Comparison of ENCODE assay signal across 1 cellular context in genomic region chr7:128361463-128362441, GRCh38.
TF ChIP-seq lines count a peak whose summit lies in the region.

TSS of gene PRRT4 (minus strand) at chr7:128361690.

TF ChIP-seq in GM23338, 12 proteins besides CTCF, POLR2A, EP300 and RAD21 (continued from another document):
- TF ChIP-seq, protein P1, sequence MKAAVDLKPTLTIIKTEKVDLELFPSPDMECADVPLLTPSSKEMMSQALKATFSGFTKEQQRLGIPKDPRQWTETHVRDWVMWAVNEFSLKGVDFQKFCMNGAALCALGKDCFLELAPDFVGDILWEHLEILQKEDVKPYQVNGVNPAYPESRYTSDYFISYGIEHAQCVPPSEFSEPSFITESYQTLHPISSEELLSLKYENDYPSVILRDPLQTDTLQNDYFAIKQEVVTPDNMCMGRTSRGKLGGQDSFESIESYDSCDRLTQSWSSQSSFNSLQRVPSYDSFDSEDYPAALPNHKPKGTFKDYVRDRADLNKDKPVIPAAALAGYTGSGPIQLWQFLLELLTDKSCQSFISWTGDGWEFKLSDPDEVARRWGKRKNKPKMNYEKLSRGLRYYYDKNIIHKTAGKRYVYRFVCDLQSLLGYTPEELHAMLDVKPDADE (IDR thresholded peaks at IDR 0.05): no peak
- TF ChIP-seq EZH2phosphoT487 (IDR thresholded peaks at IDR 0.05; ENCODE audit: unreplicated experiment): peak; percentile 86
